ENCODE assay signal across 11 cellular contexts in the genomic region with DNA sequence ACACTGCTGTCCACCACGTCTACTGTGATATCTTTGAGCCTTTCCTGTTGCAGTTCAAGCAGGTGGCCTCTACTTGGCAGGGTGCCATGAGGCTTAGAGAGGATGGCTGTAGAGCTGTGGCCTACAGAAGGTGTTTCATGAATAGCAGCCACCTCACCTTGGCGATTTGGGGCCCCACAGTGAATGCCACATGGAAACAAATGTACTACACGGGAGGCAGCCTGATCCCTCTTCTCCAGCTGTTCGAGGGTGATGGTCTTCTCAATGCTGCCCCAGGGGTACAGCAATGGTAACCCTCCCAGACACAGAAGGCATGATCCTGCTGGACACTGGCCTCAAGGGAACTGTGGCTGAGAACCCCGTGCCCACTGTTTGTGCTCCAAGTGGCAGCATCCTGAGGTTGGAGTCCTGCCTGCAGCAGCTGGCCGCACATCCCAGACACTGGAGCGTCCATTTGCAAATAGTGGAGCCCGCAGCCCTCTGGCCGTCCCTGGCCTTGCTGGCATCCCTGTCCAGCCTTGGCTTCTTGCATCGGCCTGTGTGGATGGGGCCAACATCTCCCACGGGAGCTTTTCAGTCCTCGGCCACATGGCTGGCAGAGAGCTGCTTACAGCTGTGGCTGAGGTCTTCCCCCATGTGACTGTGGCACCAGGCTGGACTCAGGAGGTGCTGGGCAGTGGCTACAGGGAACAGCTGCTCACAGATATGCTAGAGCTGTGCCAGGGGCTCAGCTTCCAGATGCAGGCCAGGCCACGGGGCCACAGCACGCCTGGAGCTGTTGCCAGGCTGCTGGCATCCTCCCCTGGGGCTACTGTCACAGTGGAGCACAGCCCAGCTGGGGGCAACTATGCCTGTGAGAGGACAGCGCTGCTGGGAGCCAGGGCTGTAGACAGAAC.
DNase-seq lines count a peak whose midpoint lies in the region; ATAC-seq and TF ChIP-seq lines count a peak whose summit lies in the region.
"Had no signal": no experiment of that assay in that cellular context is flagged by ENCODE, and none has a peak within 500 bp of the region (broad histone marks: within the 10 kb centered on the region; RNA-seq: fewer than 3 reads in every experiment).

No MANE protein-coding gene starts in this region.

- peak overlapping the region in 3 of 4 donors; percentile 25 to 80 (median 71) for H3K27ac ChIP-seq in gastroesophageal sphincter

- TF ChIP-seq EP300 in gastroesophageal sphincter (IDR thresholded peaks at IDR 0.05): no peak

- peaks cover 0 to 33% (median 14%) of the 10 kb centered on the region in 3 donors for H3K4me1 ChIP-seq in gastroesophageal sphincter

- H3K27me3 ChIP-seq in gastroesophageal sphincter: no peaks in the 10 kb centered on the region

- H3K36me3 ChIP-seq in gastroesophageal sphincter: no peaks in the 10 kb centered on the region

- WGBS in gastroesophageal sphincter (ENCODE audit: low coverage in 1 of 2), 2 donors: 14% methylated on average over 1 of the region's 15 CpGs; no CpG with 5 or more reads in 1 of the 2 donors

- H3K9me3 ChIP-seq in gastroesophageal sphincter: no peaks in the 10 kb centered on the region

- intact Hi-C loops in posterior cingulate gyrus (cut with DNase I): loop anchor here (5.0 kb wide), 1 partner anchor 64 kb away; no protein-coding TSS in a partner anchor

- DNase-seq in COR-L47 (lab: John Stamatoyannopoulos, UW): peak; percentile 26
- peak; percentile 73 for DNase-seq in NCI-H2196 (lab: John Stamatoyannopoulos, UW; ENCODE audit: unreplicated experiment)
- DNase-seq in posterior cingulate gyrus: peak; percentile 83 to 99 (median 92)
- DNase-seq in iPS-NIHi11 (ENCODE audit: low spot score): no peak
- DNase-seq in NCI-H1694 (lab: John Stamatoyannopoulos, UW): no peak
- no peak for DNase-seq in NCI-H1092 (lab: John Stamatoyannopoulos, UW)
- DNase-seq: mammary epithelial cell, NCI-H526 treated with DMSO at 0.1 percent for 48 hours, retina had no signal

- TF ChIP-seq POLR2A in gastroesophageal sphincter (IDR thresholded peaks at IDR 0.05): no peak

- no peak overlapping the region for H3K4me3 ChIP-seq in gastroesophageal sphincter

- TF ChIP-seq CTCF in gastroesophageal sphincter (IDR thresholded peaks at IDR 0.05): no peak

- ATAC-seq in gastroesophageal sphincter (no peak), GM21529 (IDR thresholded peaks at IDR 0.05; ENCODE audit: unreplicated experiment) (no peak)

Comparison
In these comparisons a context has a peak if more than half of its experiments do, and no peak if none do; other contexts are left out.
1. DNase-seq: peak in COR-L47 (single experiment), NCI-H2196 (single experiment) and posterior cingulate gyrus (10 of 10); none in iPS-NIHi11 (single experiment), NCI-H1694 (single experiment) and NCI-H1092 (single experiment).